Comparison of ENCODE assay signal across 8 cellular contexts in genomic region chr7:150403376-150404171, GRCh38. TPM values are rescaled to one million over a fixed set of nuclear protein-coding genes. Genes with fewer than 3 reads are reported as not detected.
DNase-seq lines count a peak whose midpoint lies in the region; ATAC-seq and TF ChIP-seq lines count a peak whose summit lies in the region.

No MANE protein-coding gene starts in this region.

- H3K27ac Mint-ChIP-seq in dendritic cell treated with granulocyte-macrophage colony-stimulating factor and Interleukin-4, amounts not matched to agents 40 ng/mL and 50 ng/mL, for 4 days = peak overlapping the region; percentile 41
- peak overlapping the region; percentile 91 to 99 (median 97) for H3K27ac Mint-ChIP-seq in nephron

- DNase-seq in GM13976 (ENCODE audit: low spot score) = no peak
- no peak for DNase-seq in AG08396 (ENCODE audit: low spot score)

- no peak overlapping the region for H3K4me3 Mint-ChIP-seq in dendritic cell treated with granulocyte-macrophage colony-stimulating factor and Interleukin-4, amounts not matched to agents 40 ng/mL and 50 ng/mL, for 4 days
- H3K4me3 Mint-ChIP-seq in nephron = peak overlapping the region; percentile 89 to 94 (median 93)

- H3K27me3 Mint-ChIP-seq in dendritic cell treated with granulocyte-macrophage colony-stimulating factor and Interleukin-4, amounts not matched to agents 40 ng/mL and 50 ng/mL, for 4 days = peaks cover 7% of the 10 kb centered on the region
- H3K27me3 Mint-ChIP-seq in nephron (ENCODE audit: low read depth) = no peaks in the 10 kb centered on the region

- H3K27me3 ChIP-seq in BLaER1 (no peaks in the 10 kb centered on the region), HUES64 (ENCODE audit: insufficient read depth, low read length) (no peaks in the 10 kb centered on the region)

- H3K4me1 ChIP-seq in BLaER1 (peaks cover 58% of the 10 kb centered on the region), HUES64 (ENCODE audit: insufficient read depth, low read length) (peaks cover 66% of the 10 kb centered on the region)

- peak overlapping the region; percentile 87 for H3K4me2 ChIP-seq in BLaER1

- H3K36me3 ChIP-seq in BLaER1 = peaks cover 17% of the 10 kb centered on the region
- H3K36me3 ChIP-seq in HUES64 (ENCODE audit: insufficient read depth, low read length) = peaks cover 4% of the 10 kb centered on the region; the same call in 1 of the 2 replicates

- H3K9me3 Mint-ChIP-seq in dendritic cell treated with granulocyte-macrophage colony-stimulating factor and Interleukin-4, amounts not matched to agents 40 ng/mL and 50 ng/mL, for 4 days = no peaks in the 10 kb centered on the region
- no peaks in the 10 kb centered on the region for H3K9me3 Mint-ChIP-seq in nephron

- H3K4me3 ChIP-seq in BLaER1 (peak overlapping the region; percentile 78), HUES64 (ENCODE audit: low read length) (no peak overlapping the region)

- in situ Hi-C loops in GM13976 (cut with MboI; ENCODE audit: low sequenced_read_pairs, unreplicated experiment) = no loop called here

- H3K9ac ChIP-seq in BLaER1 (peak overlapping the region; percentile 97), HUES64 (ENCODE audit: low read depth, low read length) (peak overlapping the region; percentile 81)

- TF ChIP-seq CTCF in nephron (IDR thresholded peaks at IDR 0.05; ENCODE audit: unreplicated experiment in 3 of 3) = no peak
- TF ChIP-seq CTCF in GM13976 (IDR thresholded peaks at IDR 0.05; ENCODE audit: borderline replicate concordance, control extremely low read depth, extremely low read depth, insufficient read depth, missing control alignments) = no peak

- intact Hi-C loops in dendritic cell treated with granulocyte-macrophage colony-stimulating factor and Interleukin-4, amounts not matched to agents 40 ng/mL and 50 ng/mL, for 4 days (cut with micrococcal nuclease) = no loop called here

- H3K27ac ChIP-seq in BLaER1 (peak overlapping the region; percentile 99), HUES64 (ENCODE audit: low read depth, low read length) (peak overlapping the region; percentile 98)

- WGBS in HUES64 = 78% methylated on average over 13 of the region's 13 CpGs

- no peak for ATAC-seq in HG02642 (IDR thresholded peaks at IDR 0.05; ENCODE audit: poor library complexity, unreplicated experiment)
- no peak for ATAC-seq in HG03025 (IDR thresholded peaks at IDR 0.05; ENCODE audit: low FRiP score, unreplicated experiment)

- H3K4me1 Mint-ChIP-seq in dendritic cell treated with granulocyte-macrophage colony-stimulating factor and Interleukin-4, amounts not matched to agents 40 ng/mL and 50 ng/mL, for 4 days (ENCODE audit: low read depth) = peaks cover 37% of the 10 kb centered on the region
- H3K4me1 Mint-ChIP-seq in nephron = peaks cover 62% of the 10 kb centered on the region

- H3K9me3 ChIP-seq in BLaER1 = no peaks in the 10 kb centered on the region
- H3K9me3 ChIP-seq in HUES64 (ENCODE audit: insufficient read depth, low read depth, low read length) = no peaks in the 10 kb centered on the region

- no peaks in the 10 kb centered on the region for H4K20me1 ChIP-seq in BLaER1

- H3K36me3 Mint-ChIP-seq in dendritic cell treated with granulocyte-macrophage colony-stimulating factor and Interleukin-4, amounts not matched to agents 40 ng/mL and 50 ng/mL, for 4 days (ENCODE audit: low read depth) = peaks cover 8% of the 10 kb centered on the region
- peaks cover 11% of the 10 kb centered on the region for H3K36me3 Mint-ChIP-seq in nephron (ENCODE audit: low read depth)

RNA-seq across cellular contexts. Expression of gene ZNF775, which starts 24.4 kb away (rescaled TPM):
- polyA plus RNA-seq in HUES64 (2013, experiment 1 of 2) = 12.3 TPM
- polyA plus RNA-seq in HUES64 (2013, experiment 2 of 2) = 13.2 TPM

RNA-seq across cellular contexts. Expression of gene REPIN1, which starts 35.0 kb away (rescaled TPM):
- 78.2 TPM for polyA plus RNA-seq in HUES64 (2013, experiment 1 of 2)
- 91.5 TPM for polyA plus RNA-seq in HUES64 (2013, experiment 2 of 2)

RNA-seq across cellular contexts. Expression of gene GIMAP8, which starts 46.9 kb away (rescaled TPM):
- polyA plus RNA-seq in HUES64 (2013, experiment 1 of 2) = not detected
- not detected for polyA plus RNA-seq in HUES64 (2013, experiment 2 of 2)
